In the genomic region with DNA sequence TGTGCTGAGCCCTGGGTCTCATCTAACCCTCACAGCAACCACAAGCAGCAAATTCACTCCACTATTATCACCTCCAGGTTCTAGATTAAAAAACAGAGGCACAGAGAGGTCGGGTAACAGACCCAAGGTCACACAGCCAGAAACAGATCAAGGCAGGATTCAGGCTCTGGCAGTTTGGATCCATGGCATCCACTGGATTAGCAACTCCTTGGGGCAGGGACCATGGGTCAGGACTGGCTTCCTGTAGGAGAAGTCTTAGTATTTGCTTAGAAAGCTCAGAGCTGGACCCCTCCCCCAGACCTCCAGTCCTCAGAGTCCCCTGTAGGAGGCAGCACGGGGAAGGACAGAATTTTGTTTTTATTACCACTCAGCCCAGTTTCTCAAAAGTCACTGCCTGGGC, we compare ENCODE assay signal across 1 cellular context.
TF ChIP-seq lines count a peak whose summit lies in the region.

No MANE protein-coding gene starts in this region.

TF ChIP-seq in GM23338, 12 proteins besides CTCF, POLR2A, EP300 and RAD21 (continued from another document):
- TF ChIP-seq ZNF462 (CRISPR knock-in tag; IDR thresholded peaks at IDR 0.05) (no peak), STAT1 (IDR thresholded peaks at IDR 0.05; ENCODE audit: unreplicated experiment) (no peak), CREB1 (CRISPR knock-in tag; IDR thresholded peaks at IDR 0.05; ENCODE audit: low read depth) (no peak), JUNB (IDR thresholded peaks at IDR 0.05; ENCODE audit: unreplicated experiment) (no peak), REST (IDR thresholded peaks at IDR 0.05; ENCODE audit: unreplicated experiment) (no peak), EZH2 (IDR thresholded peaks at IDR 0.05; ENCODE audit: low read depth, unreplicated experiment) (no peak)
- TF ChIP-seq, protein P1, sequence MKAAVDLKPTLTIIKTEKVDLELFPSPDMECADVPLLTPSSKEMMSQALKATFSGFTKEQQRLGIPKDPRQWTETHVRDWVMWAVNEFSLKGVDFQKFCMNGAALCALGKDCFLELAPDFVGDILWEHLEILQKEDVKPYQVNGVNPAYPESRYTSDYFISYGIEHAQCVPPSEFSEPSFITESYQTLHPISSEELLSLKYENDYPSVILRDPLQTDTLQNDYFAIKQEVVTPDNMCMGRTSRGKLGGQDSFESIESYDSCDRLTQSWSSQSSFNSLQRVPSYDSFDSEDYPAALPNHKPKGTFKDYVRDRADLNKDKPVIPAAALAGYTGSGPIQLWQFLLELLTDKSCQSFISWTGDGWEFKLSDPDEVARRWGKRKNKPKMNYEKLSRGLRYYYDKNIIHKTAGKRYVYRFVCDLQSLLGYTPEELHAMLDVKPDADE (IDR thresholded peaks at IDR 0.05), result no peak
TF ChIP-seq in GM23338: peak in this region for 0.
